Comparison of ENCODE assay signal across 10 cellular contexts in the genomic region with DNA sequence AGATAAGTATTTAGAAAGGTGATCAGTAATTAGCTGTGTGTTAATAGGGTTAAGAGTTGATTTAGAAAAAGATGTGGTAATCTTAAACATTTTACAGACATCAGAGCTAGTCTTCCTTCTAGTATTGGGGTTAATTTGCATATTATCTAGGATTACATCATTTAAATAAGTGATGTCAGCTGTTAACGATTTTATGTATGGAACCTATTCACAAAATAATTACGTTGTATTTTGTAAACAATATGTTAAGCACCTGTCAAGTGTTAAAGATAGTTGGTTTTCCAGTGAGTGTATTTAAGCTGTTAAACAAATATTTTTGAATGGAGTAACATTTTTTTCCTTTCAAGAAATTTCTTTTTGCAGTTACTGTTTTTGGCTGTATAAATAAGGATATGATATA. TPM values are rescaled to one million over a fixed set of nuclear protein-coding genes. Genes with fewer than 3 reads are reported as not detected.
DNase-seq lines count a peak whose midpoint lies in the region; ATAC-seq and TF ChIP-seq lines count a peak whose summit lies in the region.
"Had no signal": no experiment of that assay in that cellular context is flagged by ENCODE, and none has a peak within 500 bp of the region (broad histone marks: within the 10 kb centered on the region; RNA-seq: fewer than 3 reads in every experiment).

No MANE protein-coding gene starts in this region.

- no peak for TF ChIP-seq CTCF in PC-9 (conservative IDR thresholded peaks at IDR 0.05)
- no peak for TF ChIP-seq CTCF in thoracic aorta (IDR thresholded peaks at IDR 0.05)
- TF ChIP-seq CTCF in GM10266 (IDR thresholded peaks at IDR 0.05; ENCODE audit: control insufficient read depth, insufficient read depth, low read depth, missing control alignments): no peak

- peak overlapping the region; percentile 96 for H3K4me3 Mint-ChIP-seq in activated naive CD4-positive, alpha-beta T cell treated with anti-CD3 and anti-CD28 coated beads, Interleukin-2, amount 10 ng/mL, durations not matched to agents 7 days and 5 days

- peak overlapping the region; percentile 70 for H3K4me3 ChIP-seq in PC-9
- H3K4me3 ChIP-seq in thoracic aorta: peak overlapping the region; percentile 94

- H4K20me1 ChIP-seq in PC-9 (ENCODE audit: insufficient read depth): peaks cover 5% of the 10 kb centered on the region

- peaks cover 37% of the 10 kb centered on the region for H3K36me3 Mint-ChIP-seq in activated naive CD4-positive, alpha-beta T cell treated with anti-CD3 and anti-CD28 coated beads, Interleukin-2, amount 10 ng/mL, durations not matched to agents 7 days and 5 days
- H3K36me3 Mint-ChIP-seq in activated naive CD4-positive, alpha-beta T cell treated with anti-CD3 and anti-CD28 coated beads, Interleukin-2, amount 50 U/mL, for 72 hours: peaks cover 17 to 50% of the 10 kb centered on the region in 2 donors

- intact Hi-C loops in PC-9 (cut with micrococcal nuclease; ENCODE audit: unreplicated experiment): loop anchor here (5.0 to 10.0 kb wide), 4 partner anchors 102 to 424 kb away; a partner anchor contains a TSS

- peaks cover 6% of the 10 kb centered on the region; the same call in 1 of the 2 replicates for H3F3A ChIP-seq in PC-9 (ENCODE audit: insufficient read depth, low read depth)

- H2AFZ ChIP-seq in PC-9: no peak overlapping the region

- no TSS peak for BruUV-seq in PC-9 (replicated peaks; lab: Mats Ljungman, UMichigan)

- H3K36me3 ChIP-seq in PC-9 (ENCODE audit: low read depth) (peaks cover 15% of the 10 kb centered on the region; the same call in 1 of the 2 replicates), thoracic aorta (no peaks in the 10 kb centered on the region)

- peak overlapping the region; percentile 2; the same call in 1 of the 2 replicates for H3K27ac ChIP-seq in PC-9
- H3K27ac ChIP-seq in thoracic aorta: no peak overlapping the region

- H3K27me3 ChIP-seq in PC-9 (ENCODE audit: insufficient read depth, low read depth) (no peaks in the 10 kb centered on the region), thoracic aorta (replicated peaks; ENCODE audit: insufficient read depth) (no peaks in the 10 kb centered on the region)

- peaks cover 30% of the 10 kb centered on the region for H3K4me1 ChIP-seq in PC-9 (replicated peaks; ENCODE audit: insufficient read depth)
- H3K4me1 ChIP-seq in thoracic aorta (ENCODE audit: control insufficient read depth in 1 of 2, low read depth in 2 of 2): peaks cover 21 to 42% of the 10 kb centered on the region in 2 donors

- H3K9me3 ChIP-seq in PC-9 (ENCODE audit: insufficient read depth, low read depth) (no peaks in the 10 kb centered on the region; the same call in 1 of the 2 replicates), thoracic aorta (no peaks in the 10 kb centered on the region)

- peaks cover 4% of the 10 kb centered on the region for H3K27me3 Mint-ChIP-seq in activated naive CD4-positive, alpha-beta T cell treated with anti-CD3 and anti-CD28 coated beads, Interleukin-2, amount 10 ng/mL, durations not matched to agents 7 days and 5 days

- H3K79me2 ChIP-seq in PC-9 (ENCODE audit: low read depth): peaks cover 73% of the 10 kb centered on the region

- TF ChIP-seq POLR2A in erythroblast (IDR thresholded peaks at IDR 0.05; ENCODE audit: low read length): no peak

- no peak for DNase-seq in activated naive CD4-positive, alpha-beta T cell treated with anti-CD3 and anti-CD28 coated beads, Interleukin-2, amount 10 ng/mL, durations not matched to agents 7 days and 5 days
- DNase-seq in activated naive CD4-positive, alpha-beta T cell treated with anti-CD3 and anti-CD28 coated beads, Interleukin-2, amount 50 U/mL, for 72 hours (ENCODE audit: low spot score in 2 of 2): no peak
- no peak for DNase-seq in PC-9
- DNase-seq in erythroblast (lab: John Stamatoyannopoulos, UW): peak; percentile 4 to 34
- no peak for DNase-seq in thoracic aorta (ENCODE audit: low spot score)
- DNase-seq in foreskin melanocyte: no peak
- DNase-seq in GM10266 (ENCODE audit: extremely low spot score): no peak
- DNase-seq: DMS79 treated with DMSO at 0.1 percent for 48 hours, KG1 had no signal

- CTCF ChIA-PET in activated naive CD4-positive, alpha-beta T cell treated with anti-CD3 and anti-CD28 coated beads, Interleukin-2, amount 10 ng/mL, durations not matched to agents 7 days and 5 days (lab: Charles Lee): interaction anchor here (1.0 to 1.3 kb wide), 3 partner anchors 14 to 56 kb away, joined by 3 to 5 read pairs (median 3); no protein-coding TSS in a partner anchor
- CTCF ChIA-PET in PC-9 (lab: Charles Lee): interaction anchor here (1.0 kb wide), 1 partner anchor 131 kb away, joined by 5 read pairs; no protein-coding TSS in a partner anchor

- peak overlapping the region; percentile 98 for H3K27ac Mint-ChIP-seq in activated naive CD4-positive, alpha-beta T cell treated with anti-CD3 and anti-CD28 coated beads, Interleukin-2, amount 10 ng/mL, durations not matched to agents 7 days and 5 days
- no peak overlapping the region for H3K27ac Mint-ChIP-seq in activated naive CD4-positive, alpha-beta T cell treated with anti-CD3 and anti-CD28 coated beads, Interleukin-2, amount 50 U/mL, for 72 hours

- H3K9me2 ChIP-seq in PC-9 (ENCODE audit: insufficient read depth): no peaks in the 10 kb centered on the region

- no peak for ATAC-seq in activated naive CD4-positive, alpha-beta T cell treated with anti-CD3 and anti-CD28 coated beads, Interleukin-2, amount 50 U/mL, for 72 hours
- ATAC-seq in thoracic aorta (ENCODE audit: insufficient number of reproducible peaks, low FRiP score, low read depth) (no peak), GM21717 (IDR thresholded peaks at IDR 0.05; ENCODE audit: unreplicated experiment) (no peak)

- POLR2A ChIA-PET in PC-9 (lab: Charles Lee; ENCODE audit: unreplicated experiment): interaction anchor here (0.6 kb wide), 2 partner anchors 178 to 796 kb away, joined by 3 to 6 read pairs; no protein-coding TSS in a partner anchor

- H3K4me1 Mint-ChIP-seq in activated naive CD4-positive, alpha-beta T cell treated with anti-CD3 and anti-CD28 coated beads, Interleukin-2, amount 10 ng/mL, durations not matched to agents 7 days and 5 days: peaks cover 59% of the 10 kb centered on the region

- no peaks in the 10 kb centered on the region for H3K9me3 Mint-ChIP-seq in activated naive CD4-positive, alpha-beta T cell treated with anti-CD3 and anti-CD28 coated beads, Interleukin-2, amount 10 ng/mL, durations not matched to agents 7 days and 5 days
- peaks cover 0 to 4% of the 10 kb centered on the region in 2 donors for H3K9me3 Mint-ChIP-seq in activated naive CD4-positive, alpha-beta T cell treated with anti-CD3 and anti-CD28 coated beads, Interleukin-2, amount 50 U/mL, for 72 hours

- peak overlapping the region; percentile 83 for H3K4me2 ChIP-seq in PC-9

RNA-seq across cellular contexts. Expression of a gene that starts 2.2 kb away (rescaled TPM):
- 100 to 1,000 TPM in 1 of 2 donors, 10 to 100 TPM in 1; 82.8 to 136 TPM for total RNA-seq in activated naive CD4-positive, alpha-beta T cell treated with anti-CD3 and anti-CD28 coated beads, Interleukin-2, amount 50 U/mL, for 72 hours
- total RNA-seq in PC-9 (2021): 40.0 and 45.6 TPM in 2 replicates
- 10 to 100 TPM; 12.9 to 38.4 TPM for total RNA-seq in thoracic aorta

RNA-seq across cellular contexts. Expression of a gene that starts 56.8 kb away (rescaled TPM):
- 10 to 100 TPM; 18.7 to 45.1 TPM for total RNA-seq in activated naive CD4-positive, alpha-beta T cell treated with anti-CD3 and anti-CD28 coated beads, Interleukin-2, amount 50 U/mL, for 72 hours
- 45.2 and 53.6 TPM in 2 replicates for total RNA-seq in PC-9 (2021)
- 100 to 1,000 TPM in 1 of 2 donors, 10 to 100 TPM in 1; 80.4 to 110 TPM for total RNA-seq in thoracic aorta

Comparison
In these comparisons a context has a peak if more than half of its experiments do, and no peak if none do; other contexts are left out.
1. DNase-seq: peak in erythroblast (2 of 2); none in activated naive CD4-positive, alpha-beta T cell treated with anti-CD3 and anti-CD28 coated beads, Interleukin-2, amount 10 ng/mL, durations not matched to agents 7 days and 5 days (single experiment), activated naive CD4-positive, alpha-beta T cell treated with anti-CD3 and anti-CD28 coated beads, Interleukin-2, amount 50 U/mL, for 72 hours (0 of 2), PC-9 (0 of 2), thoracic aorta (single experiment), foreskin melanocyte (single experiment) and GM10266 (single experiment).